ENCODE assay signal across 1 cellular context in genomic region chr22:30208631-30209603, GRCh38.
A peak's percentile ranks its signal among the peaks of the same experiment; 100 is the strongest.
TF ChIP-seq lines count a peak whose summit lies in the region.

No MANE protein-coding gene starts in this region.

TF ChIP-seq in A549, 52 proteins besides CTCF, POLR2A, EP300 and RAD21 (continued from another document):
- no peak for TF ChIP-seq BCL3 (IDR thresholded peaks at IDR 0.05)
- no peak for TF ChIP-seq CHD4 (IDR thresholded peaks at IDR 0.05; ENCODE audit: borderline replicate concordance)
- TF ChIP-seq EHF (CRISPR knock-in tag; IDR thresholded peaks at IDR 0.05) = peak; percentile 96
- no peak for TF ChIP-seq FOSL2 (IDR thresholded peaks at IDR 0.05)
- peak; percentile 82 for TF ChIP-seq FOSL2 (CRISPR knock-in tag; IDR thresholded peaks at IDR 0.05)
- TF ChIP-seq, protein P1, sequence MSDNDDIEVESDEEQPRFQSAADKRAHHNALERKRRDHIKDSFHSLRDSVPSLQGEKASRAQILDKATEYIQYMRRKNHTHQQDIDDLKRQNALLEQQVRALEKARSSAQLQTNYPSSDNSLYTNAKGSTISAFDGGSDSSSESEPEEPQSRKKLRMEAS (IDR thresholded peaks at IDR 0.05) = peak; percentile 94
- TF ChIP-seq ZFP36 (IDR thresholded peaks at IDR 0.05; ENCODE audit: borderline replicate concordance, partially characterized antibody) = no peak
- TF ChIP-seq PHF8 (IDR thresholded peaks at IDR 0.05; ENCODE audit: borderline replicate concordance, low read depth) = no peak
- TF ChIP-seq KDM1A (IDR thresholded peaks at IDR 0.05; ENCODE audit: low read depth) = no peak
- 0 out of 2 replicates have a peak, but pooled peaks have one; percentile 44 for TF ChIP-seq MYC (IDR thresholded peaks at IDR 0.05; ENCODE audit: borderline replicate concordance, low read length)
- TF ChIP-seq HDAC2 (IDR thresholded peaks at IDR 0.05) = no peak
- peak; percentile 67 for TF ChIP-seq NPAS2 (CRISPR knock-in tag; IDR thresholded peaks at IDR 0.05; ENCODE audit: borderline replicate concordance)
- no peak for TF ChIP-seq TFCP2L1 (CRISPR knock-in tag; IDR thresholded peaks at IDR 0.05)
- no peak for TF ChIP-seq CEBPB (IDR thresholded peaks at IDR 0.05)
- peak; percentile 92 for TF ChIP-seq HOXB5 (CRISPR knock-in tag; IDR thresholded peaks at IDR 0.05)
- TF ChIP-seq SREBF2 (IDR thresholded peaks at IDR 0.05) = no peak
- no peak for TF ChIP-seq GATA3 (IDR thresholded peaks at IDR 0.05; ENCODE audit: borderline replicate concordance)
- no peak for TF ChIP-seq CBX2 (IDR thresholded peaks at IDR 0.05; ENCODE audit: borderline replicate concordance, low read depth)
- peak; percentile 74 for TF ChIP-seq E2F6 (IDR thresholded peaks at IDR 0.05; ENCODE audit: borderline replicate concordance, low read depth)
- TF ChIP-seq, protein P2, sequence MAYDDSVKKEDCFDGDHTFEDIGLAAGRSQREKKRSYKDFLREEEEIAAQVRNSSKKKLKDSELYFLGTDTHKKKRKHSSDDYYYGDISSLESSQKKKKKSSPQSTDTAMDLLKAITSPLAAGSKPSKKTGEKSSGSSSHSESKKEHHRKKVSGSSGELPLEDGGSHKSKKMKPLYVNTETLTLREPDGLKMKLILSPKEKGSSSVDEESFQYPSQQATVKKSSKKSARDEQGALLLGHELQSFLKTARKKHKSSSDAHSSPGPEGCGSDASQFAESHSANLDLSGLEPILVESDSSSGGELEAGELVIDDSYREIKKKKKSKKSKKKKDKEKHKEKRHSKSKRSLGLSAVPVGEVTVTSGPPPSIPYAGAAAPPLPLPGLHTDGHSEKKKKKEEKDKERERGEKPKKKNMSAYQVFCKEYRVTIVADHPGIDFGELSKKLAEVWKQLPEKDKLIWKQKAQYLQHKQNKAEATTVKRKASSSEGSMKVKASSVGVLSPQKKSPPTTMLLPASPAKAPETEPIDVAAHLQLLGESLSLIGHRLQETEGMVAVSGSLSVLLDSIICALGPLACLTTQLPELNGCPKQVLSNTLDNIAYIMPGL (CRISPR knock-in tag; IDR thresholded peaks at IDR 0.05; ENCODE audit: borderline replicate concordance) = peak; percentile 69; the same call in 1 of the 2 replicates
- TF ChIP-seq, protein P3, sequence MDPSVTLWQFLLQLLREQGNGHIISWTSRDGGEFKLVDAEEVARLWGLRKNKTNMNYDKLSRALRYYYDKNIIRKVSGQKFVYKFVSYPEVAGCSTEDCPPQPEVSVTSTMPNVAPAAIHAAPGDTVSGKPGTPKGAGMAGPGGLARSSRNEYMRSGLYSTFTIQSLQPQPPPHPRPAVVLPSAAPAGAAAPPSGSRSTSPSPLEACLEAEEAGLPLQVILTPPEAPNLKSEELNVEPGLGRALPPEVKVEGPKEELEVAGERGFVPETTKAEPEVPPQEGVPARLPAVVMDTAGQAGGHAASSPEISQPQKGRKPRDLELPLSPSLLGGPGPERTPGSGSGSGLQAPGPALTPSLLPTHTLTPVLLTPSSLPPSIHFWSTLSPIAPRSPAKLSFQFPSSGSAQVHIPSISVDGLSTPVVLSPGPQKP (IDR thresholded peaks at IDR 0.05; ENCODE audit: low read depth, low read length) = no peak
- TF ChIP-seq HOXA7 (CRISPR knock-in tag; IDR thresholded peaks at IDR 0.05) = 0 out of 2 replicates have a peak, but pooled peaks have one; percentile 43
- no peak for TF ChIP-seq POLR2AphosphoS2 (conservative IDR thresholded peaks at IDR 0.05; ENCODE audit: low read length)
- TF ChIP-seq ZC3H11A (IDR thresholded peaks at IDR 0.05) = no peak
- TF ChIP-seq HOXB13 (CRISPR knock-in tag; IDR thresholded peaks at IDR 0.05; ENCODE audit: low read depth) = peak; percentile 79; the same call in 1 of the 2 replicates
- no peak for TF ChIP-seq KDM5A (IDR thresholded peaks at IDR 0.05)
